8 cellular contexts compared by ENCODE assay signal in genomic region chr5:144191998-144192397, GRCh38. TPM values are rescaled to one million over a fixed set of nuclear protein-coding genes. Genes with fewer than 3 reads are reported as not detected.
DNase-seq lines count a peak whose midpoint lies in the region; ATAC-seq, FAIRE-seq and TF ChIP-seq lines count a peak whose summit lies in the region.

No MANE protein-coding gene starts in this region.

- H3K36me3 ChIP-seq in kidney (ENCODE audit: control insufficient read depth in 1 of 2, insufficient read depth in 2 of 2, low read length in 2 of 2) (no peaks in the 10 kb centered on the region), prostate gland (no peaks in the 10 kb centered on the region)

- H3K4me1 Mint-ChIP-seq in CD4-positive, alpha-beta T cell (ENCODE audit: low read depth), result peaks cover 37% of the 10 kb centered on the region

- intact Hi-C loops in CD4-positive, alpha-beta T cell (cut with DNase I, micrococcal nuclease), result loop anchor here (1.0 to 10.0 kb wide), 7 partner anchors 22 to 1270 kb away; partner anchors contain the start of genes KCTD16 (in 1 of the 2) and YIPF5 (in 1 of the 2)
- intact Hi-C loops in kidney (cut with DNase I), result no loop called here
- intact Hi-C loops in prostate gland (cut with DNase I), result no loop called here

- no peak for TF ChIP-seq POLR2A in prostate gland (IDR thresholded peaks at IDR 0.05)

- no peaks in the 10 kb centered on the region for H3K9me3 Mint-ChIP-seq in CD4-positive, alpha-beta T cell

- ATAC-seq in CD4-positive, alpha-beta T cell (ENCODE audit: poor library complexity), result peak; percentile 39
- ATAC-seq in GM18511 (IDR thresholded peaks at IDR 0.05; ENCODE audit: unreplicated experiment) (peak; percentile 94), HG02884 (IDR thresholded peaks at IDR 0.05; ENCODE audit: unreplicated experiment) (peak; percentile 88)

- peak overlapping the region; percentile 90 for H3K27ac ChIP-seq in CD4-positive, alpha-beta T cell (ENCODE audit: low read depth, low read length)
- H3K27ac ChIP-seq in kidney (ENCODE audit: low read depth in 2 of 2, low read length in 2 of 2), result no peak overlapping the region
- no peak overlapping the region for H3K27ac ChIP-seq in prostate gland

- no peak overlapping the region for H3K27ac Mint-ChIP-seq in CD4-positive, alpha-beta T cell

- H3K9me3 ChIP-seq in CD4-positive, alpha-beta T cell (ENCODE audit: control insufficient read depth, low read length), result no peaks in the 10 kb centered on the region
- no peaks in the 10 kb centered on the region for H3K9me3 ChIP-seq in kidney (ENCODE audit: control insufficient read depth in 1 of 2, low read length in 2 of 2)
- H3K9me3 ChIP-seq in prostate gland, result no peaks in the 10 kb centered on the region

- H3K27me3 ChIP-seq in CD4-positive, alpha-beta T cell (ENCODE audit: control insufficient read depth, insufficient read depth, low read length), result no peaks in the 10 kb centered on the region
- no peaks in the 10 kb centered on the region for H3K27me3 ChIP-seq in prostate gland (replicated peaks; ENCODE audit: insufficient read depth)

- POLR2A ChIA-PET in CD4-positive, alpha-beta T cell (lab: Charles Lee), result interaction anchor here (1.3 to 7.9 kb wide), 4 partner anchors 20 to 1189 kb away, joined by 4 to 115 read pairs (median 17); partner anchors contain the start of genes KCTD16, NR3C1 and YIPF5

- H3K27me3 Mint-ChIP-seq in CD4-positive, alpha-beta T cell, result no peaks in the 10 kb centered on the region

- CTCF ChIA-PET in CD4-positive, alpha-beta T cell (lab: Charles Lee), result interaction anchor here (0.7 to 2.3 kb wide), 15 partner anchors 10 to 1189 kb away, joined by 3 to 12 read pairs (median 5); partner anchors contain the start of genes KCTD16 and YIPF5

- H3K4me3 ChIP-seq in kidney (ENCODE audit: low read length in 2 of 2), result peak overlapping the region; percentile 13 to 42
- no peak overlapping the region for H3K4me3 ChIP-seq in prostate gland

- no peak overlapping the region for H3K4me3 Mint-ChIP-seq in CD4-positive, alpha-beta T cell

- TF ChIP-seq CTCF in CD4-positive, alpha-beta T cell (IDR thresholded peaks at IDR 0.05), result peak; percentile 72
- peak; percentile 42 for TF ChIP-seq CTCF in kidney (IDR thresholded peaks at IDR 0.05; ENCODE audit: borderline replicate concordance, extremely low read depth, insufficient read depth)
- TF ChIP-seq CTCF in prostate gland (IDR thresholded peaks at IDR 0.05), result peak in 2 of 4 experiments; percentile 6 to 39

- FAIRE-seq in kidney (lab: Jason Lieb, UNC), result peak; percentile 21

- 25% methylated on average over 3 of the region's 3 CpGs for WGBS in prostate gland

- peak in 1 of 10 experiments; percentile 19 for DNase-seq in CD4-positive, alpha-beta T cell
- DNase-seq in NCI-H526 (lab: John Stamatoyannopoulos, UW), result peak; percentile 14 to 55
- DNase-seq in amniotic stem cell (lab: John Stamatoyannopoulos, UW), result peak; percentile 66
- DNase-seq in kidney, result no peak
- no peak for DNase-seq in hypothalamus (lab: John Stamatoyannopoulos, UW)
- DNase-seq in prostate gland (ENCODE audit: low spot score), result no peak

- H3K4me1 ChIP-seq in kidney (ENCODE audit: control insufficient read depth in 1 of 2, insufficient read depth in 1 of 2, low read depth in 1 of 2, low read length in 2 of 2) (no peaks in the 10 kb centered on the region), prostate gland (replicated peaks) (no peaks in the 10 kb centered on the region)

- H3K36me3 Mint-ChIP-seq in CD4-positive, alpha-beta T cell (ENCODE audit: low read depth), result no peaks in the 10 kb centered on the region

- H3K9ac ChIP-seq in kidney (ENCODE audit: low read length in 2 of 2), result no peak overlapping the region

RNA-seq across cellular contexts. Expression of gene KCTD16, which starts 21.3 kb away (rescaled TPM):
- total RNA-seq in CD4-positive, alpha-beta T cell, result not detected
- total RNA-seq in kidney (2.5 TPM), prostate gland (under 1 TPM; 0.14 to 0.62 TPM)
- 0.24 TPM for polyA plus RNA-seq in kidney (ENCODE audit: insufficient read depth, low read depth, low replicate concordance)

RNA-seq across cellular contexts. Expression of gene YIPF5, which starts 21.5 kb away (rescaled TPM):
- 10 to 100 TPM; 57.6 to 64.8 TPM for total RNA-seq in CD4-positive, alpha-beta T cell
- total RNA-seq in kidney, result 48.0 TPM
- polyA plus RNA-seq in kidney (ENCODE audit: insufficient read depth, low read depth, low replicate concordance), result 18.5 TPM
- total RNA-seq in prostate gland, result 10 to 100 TPM; 34.4 to 45.3 TPM

Comparison
In these comparisons a context has a peak if more than half of its experiments do, and no peak if none do; other contexts are left out.
1. ATAC-seq: peak in every context shown above with its lines; median percentile 94 in GM18511; 88 in HG02884; 39 in CD4-positive, alpha-beta T cell.
2. DNase-seq: peak in NCI-H526 (2 of 2) and amniotic stem cell (single experiment); none in kidney (single experiment), hypothalamus (0 of 51) and prostate gland (single experiment).
3. H3K4me3 ChIP-seq: peak in kidney (2 of 2); none in prostate gland (0 of 2).
4. intact Hi-C loops: an anchor here in CD4-positive, alpha-beta T cell (1.0 to 10.0 kb wide); none called in kidney and prostate gland.